18 cellular contexts compared by ENCODE assay signal in genomic region chr5:44828719-44829118, GRCh38.
DNase-seq lines count a peak whose midpoint lies in the region; ATAC-seq, FAIRE-seq and TF ChIP-seq lines count a peak whose summit lies in the region.
"Had no signal": no experiment of that assay in that cellular context is flagged by ENCODE, and none has a peak within 500 bp of the region (broad histone marks: within the 10 kb centered on the region; RNA-seq: fewer than 3 reads in every experiment).

No MANE protein-coding gene starts in this region.

- peak; percentile 71 for FAIRE-seq in H54 (lab: Jason Lieb, UNC)
- FAIRE-seq: G401.6, GM12878 had no signal

- TF ChIP-seq POLR2A in H54 (IDR thresholded peaks at IDR 0.05; ENCODE audit: low read depth, low read length): no peak

- no peak for ATAC-seq in GM21528 (IDR thresholded peaks at IDR 0.05; ENCODE audit: low FRiP score, unreplicated experiment)
- ATAC-seq: GM12878 had no signal

- no peak for DNase-seq in H54 (ENCODE audit: insufficient read length, low spot score)
- DNase-seq in putamen (ENCODE audit: low spot score): peak; percentile 5
- DNase-seq in GM03348 (ENCODE audit: low spot score): no peak
- DNase-seq in DMS53 treated with DMSO at 0.1 percent for 48 hours (lab: John Stamatoyannopoulos, UW; ENCODE audit: unreplicated experiment): no peak
- DNase-seq: 8988T; C1 segment of cervical spinal cord; Calu3; CD4-positive, alpha-beta memory T cell; COR-L47; DMS53; DND-41; GOT3; H7; HCEC 1CT had no signal

- H3K27ac ChIP-seq in angular gyrus (ENCODE audit: low read depth, low read length): peak overlapping the region; percentile 48
